ENCODE assay signal across 8 cellular contexts in genomic region chr7:46352335-46352954, GRCh38.
DNase-seq lines count a peak whose midpoint lies in the region; ATAC-seq and TF ChIP-seq lines count a peak whose summit lies in the region.

No MANE protein-coding gene starts in this region.

- 10% methylated on average over 2 of the region's 2 CpGs for WGBS in body of pancreas, 2 donors
- WGBS in upper lobe of left lung, 2 donors: 12 to 13% methylated on average over 2 of the region's 2 CpGs

- H3K4me1 ChIP-seq in body of pancreas: peaks cover 13% of the 10 kb centered on the region
- no peaks in the 10 kb centered on the region for H3K4me1 ChIP-seq in upper lobe of left lung

- H3K9me3 Mint-ChIP-seq in activated T-cell treated with anti-CD3 and anti-CD28 coated beads, Interleukin-2, amount 50 U/mL, for 4 hours: peaks cover 3% of the 10 kb centered on the region

- no peak overlapping the region for H3K4me3 Mint-ChIP-seq in activated T-cell treated with anti-CD3 and anti-CD28 coated beads, Interleukin-2, amount 50 U/mL, for 4 hours

- no peaks in the 10 kb centered on the region for H3K27me3 Mint-ChIP-seq in activated T-cell treated with anti-CD3 and anti-CD28 coated beads, Interleukin-2, amount 50 U/mL, for 4 hours (ENCODE audit: low read depth)

- DNase-seq in activated T-cell treated with anti-CD3 and anti-CD28 coated beads, Interleukin-2, amount 50 U/mL, for 1 hour: peak; percentile 19
- DNase-seq in activated T-cell treated with anti-CD3 and anti-CD28 coated beads, Interleukin-2, amount 50 U/mL, for 4 hours: no peak
- DNase-seq in NAMALWA (ENCODE audit: low spot score) (peak; percentile 60), body of pancreas (peak; percentile 25 to 47 (median 44)), islet precursor cell (peak; percentile 83), upper lobe of left lung (no peak), NCI-H1694 treated with DMSO at 0.1 percent for 48 hours (lab: John Stamatoyannopoulos, UW) (no peak)

- H3K9me3 ChIP-seq in body of pancreas (no peaks in the 10 kb centered on the region), upper lobe of left lung (no peaks in the 10 kb centered on the region)

- H3K4me1 Mint-ChIP-seq in activated T-cell treated with anti-CD3 and anti-CD28 coated beads, Interleukin-2, amount 50 U/mL, for 4 hours (ENCODE audit: low read depth): no peaks in the 10 kb centered on the region

- TF ChIP-seq EP300 in upper lobe of left lung (IDR thresholded peaks at IDR 0.05): no peak

- no peak overlapping the region for H3K27ac ChIP-seq in body of pancreas
- no peak overlapping the region for H3K27ac ChIP-seq in upper lobe of left lung

- no peak for TF ChIP-seq POLR2A in body of pancreas (IDR thresholded peaks at IDR 0.05)
- TF ChIP-seq POLR2A in upper lobe of left lung (IDR thresholded peaks at IDR 0.05): no peak

- H3K36me3 ChIP-seq in body of pancreas (replicated peaks in 1 of 2; ENCODE audit: insufficient read depth in 1 of 2, low read depth in 2 of 2) (no peaks in the 10 kb centered on the region), upper lobe of left lung (no peaks in the 10 kb centered on the region)

- no peak overlapping the region for H3K4me3 ChIP-seq in body of pancreas
- H3K4me3 ChIP-seq in upper lobe of left lung: no peak overlapping the region

- no peaks in the 10 kb centered on the region for H3K36me3 Mint-ChIP-seq in activated T-cell treated with anti-CD3 and anti-CD28 coated beads, Interleukin-2, amount 50 U/mL, for 4 hours (ENCODE audit: insufficient read depth)

- H3K27me3 ChIP-seq in body of pancreas (no peaks in the 10 kb centered on the region), upper lobe of left lung (no peaks in the 10 kb centered on the region)

- ATAC-seq in activated T-cell treated with anti-CD3 and anti-CD28 coated beads, Interleukin-2, amount 50 U/mL, for 4 hours: no peak
- ATAC-seq in body of pancreas (peak; percentile 53), upper lobe of left lung (ENCODE audit: low FRiP score in 2 of 2) (no peak), HG03442 (IDR thresholded peaks at IDR 0.05; ENCODE audit: unreplicated experiment) (no peak)

- TF ChIP-seq CTCF in body of pancreas (IDR thresholded peaks at IDR 0.05) (peak; percentile 9 to 75 (median 67)), upper lobe of left lung (IDR thresholded peaks at IDR 0.05) (peak in 5 of 6 experiments; percentile 23 to 65 (median 49))

- intact Hi-C loops in body of pancreas (cut with DNase I): loop anchor here (5.0 kb wide), 1 partner anchor 435 kb away; no protein-coding TSS in a partner anchor

Comparison
In these comparisons a context has a peak if more than half of its experiments do, and no peak if none do; other contexts are left out.
1. DNase-seq: peak in activated T-cell treated with anti-CD3 and anti-CD28 coated beads, Interleukin-2, amount 50 U/mL, for 1 hour (single experiment), NAMALWA (single experiment), body of pancreas (4 of 4) and islet precursor cell (single experiment); none in activated T-cell treated with anti-CD3 and anti-CD28 coated beads, Interleukin-2, amount 50 U/mL, for 4 hours (single experiment), upper lobe of left lung (0 of 2) and NCI-H1694 treated with DMSO at 0.1 percent for 48 hours (single experiment).